ENCODE assay signal across 8 cellular contexts in the genomic region with DNA sequence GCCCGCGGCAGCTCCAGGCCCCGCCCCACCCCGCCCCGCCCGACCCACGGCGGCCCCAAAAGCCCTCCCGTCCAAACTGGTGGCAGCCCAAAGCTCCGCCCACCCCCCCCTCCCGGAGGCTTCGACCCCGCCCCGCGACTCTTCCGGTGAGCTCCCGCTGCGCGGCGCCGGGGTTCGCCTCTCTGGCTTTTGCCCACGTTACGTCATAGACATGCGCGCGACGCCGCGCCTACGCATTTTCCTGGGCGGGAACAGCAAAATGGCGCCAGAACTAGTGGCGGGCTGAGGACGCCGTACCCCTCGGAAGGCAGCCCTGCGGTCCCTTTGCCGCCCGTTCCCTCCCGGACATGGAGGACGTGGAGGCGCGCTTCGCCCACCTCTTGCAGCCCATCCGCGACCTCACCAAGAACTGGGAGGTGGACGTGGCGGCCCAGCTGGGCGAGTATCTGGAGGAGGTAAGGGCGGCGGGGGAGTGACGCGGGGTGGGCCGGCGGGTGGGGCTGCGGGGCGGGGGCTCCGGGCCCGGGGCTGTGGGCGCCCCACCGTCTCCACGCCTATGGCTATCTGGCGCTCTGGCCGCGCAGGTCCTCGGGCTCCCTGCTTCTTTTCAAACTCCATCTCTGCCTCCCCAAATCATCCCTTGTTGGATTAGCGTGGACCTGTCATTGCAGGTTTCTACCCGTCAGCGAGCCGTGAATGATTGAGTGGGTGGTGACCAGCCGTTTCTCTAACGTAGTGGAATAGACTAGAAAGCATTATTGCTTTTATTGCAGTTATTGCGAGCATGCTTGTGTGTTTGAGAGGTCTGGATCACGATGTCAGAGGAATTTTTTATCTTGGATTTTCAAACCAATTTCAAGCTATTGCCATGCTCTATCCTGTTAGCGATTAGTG. TPM values are rescaled to one million over a fixed set of nuclear protein-coding genes. Genes with fewer than 3 reads are reported as not detected.
DNase-seq lines count a peak whose midpoint lies in the region; ATAC-seq and TF ChIP-seq lines count a peak whose summit lies in the region.

NCAPH2 (plus strand) TSS at position 234 of the 894 bp plus-strand sequence; CDS start at position 348, 114 bp downstream.

- H3K9ac ChIP-seq in BLaER1 treated with 17β-estradiol and CSF1 and Interleukin-3, amounts not matched to agents 10 nM and 100 nM: peak within 1 kb of the TSS; percentile 81 to 92 (median 89)

- H3K27me3 Mint-ChIP-seq in activated CD4-positive, alpha-beta memory T cell treated with anti-CD3 and anti-CD28 coated beads, Interleukin-2, amount 10 ng/mL, durations not matched to agents 7 days and 5 days: no peaks in the 10 kb centered on the region

- TF ChIP-seq POLR2A in right lobe of liver (IDR thresholded peaks at IDR 0.05): peak; percentile 56

- peak within 1 kb of the TSS; percentile 70 to 88 (median 86) for H3K27ac ChIP-seq in BLaER1 treated with 17β-estradiol and CSF1 and Interleukin-3, amounts not matched to agents 10 nM and 100 nM
- H3K27ac ChIP-seq in dorsolateral prefrontal cortex (peak within 1 kb of the TSS; percentile 34 to 95 (median 85)), right lobe of liver (peak within 1 kb of the TSS; percentile 70 to 78 (median 73))

- H3K4me3 ChIP-seq in BLaER1 treated with 17β-estradiol and CSF1 and Interleukin-3, amounts not matched to agents 10 nM and 100 nM: peak within 1 kb of the TSS; percentile 81 to 97 (median 92)
- H3K4me3 ChIP-seq in dorsolateral prefrontal cortex (peak within 1 kb of the TSS; percentile 72 to 100 (median 92)), right lobe of liver (peak within 1 kb of the TSS; percentile 90 to 93 (median 93))

- H3K36me3 ChIP-seq in BLaER1 treated with 17β-estradiol and CSF1 and Interleukin-3, amounts not matched to agents 10 nM and 100 nM: peaks cover 17 to 56% (median 36%) of the 10 kb centered on the region in 11 experiments
- peaks cover 0 to 12% (median under 1%) of the 10 kb centered on the region in 4 donors for H3K36me3 ChIP-seq in right lobe of liver

- H3K9me3 Mint-ChIP-seq in activated CD4-positive, alpha-beta memory T cell treated with anti-CD3 and anti-CD28 coated beads, Interleukin-2, amount 10 ng/mL, durations not matched to agents 7 days and 5 days: no peaks in the 10 kb centered on the region

- ATAC-seq in GM19328 (IDR thresholded peaks at IDR 0.05; ENCODE audit: unreplicated experiment) (peak; percentile 67), HG03469 (IDR thresholded peaks at IDR 0.05; ENCODE audit: unreplicated experiment) (peak; percentile 43), right lobe of liver (peak; percentile 80 to 89 (median 80))

- no peaks in the 10 kb centered on the region for H3K9me3 ChIP-seq in BLaER1 treated with 17β-estradiol and CSF1 and Interleukin-3, amounts not matched to agents 10 nM and 100 nM (replicated peaks in 1 of 11)
- no peaks in the 10 kb centered on the region for H3K9me3 ChIP-seq in right lobe of liver

- POLR2A ChIA-PET in activated CD4-positive, alpha-beta memory T cell treated with anti-CD3 and anti-CD28 coated beads, Interleukin-2, amount 10 ng/mL, durations not matched to agents 7 days and 5 days (lab: Charles Lee): interaction anchor here (0.6 to 7.7 kb wide), 30 partner anchors 10 to 592 kb away, joined by 3 to 321 read pairs (median 4); partner anchors contain the start of genes ARSA, CHKB, HDAC10 and KLHDC7B

- H3K4me3 Mint-ChIP-seq in activated CD4-positive, alpha-beta memory T cell treated with anti-CD3 and anti-CD28 coated beads, Interleukin-2, amount 10 ng/mL, durations not matched to agents 7 days and 5 days: peak within 1 kb of the TSS; percentile 96

- H3K27me3 ChIP-seq in BLaER1 treated with 17β-estradiol and CSF1 and Interleukin-3, amounts not matched to agents 10 nM and 100 nM: no peaks in the 10 kb centered on the region
- H3K27me3 ChIP-seq in dorsolateral prefrontal cortex: no peaks in the 10 kb centered on the region
- no peaks in the 10 kb centered on the region for H3K27me3 ChIP-seq in right lobe of liver

- peaks cover 0 to 65% (median 47%) of the 10 kb centered on the region in 11 experiments; a peak in 20 of 22 replicates for H4K20me1 ChIP-seq in BLaER1 treated with 17β-estradiol and CSF1 and Interleukin-3, amounts not matched to agents 10 nM and 100 nM

- peaks cover 36% of the 10 kb centered on the region for H3K4me1 Mint-ChIP-seq in activated CD4-positive, alpha-beta memory T cell treated with anti-CD3 and anti-CD28 coated beads, Interleukin-2, amount 10 ng/mL, durations not matched to agents 7 days and 5 days

- CTCF ChIA-PET in activated CD4-positive, alpha-beta memory T cell treated with anti-CD3 and anti-CD28 coated beads, Interleukin-2, amount 10 ng/mL, durations not matched to agents 7 days and 5 days (lab: Charles Lee): interaction anchor here (0.6 to 4.3 kb wide), 14 partner anchors 8 to 231 kb away, joined by 3 to 102 read pairs (median 5); partner anchors contain the start of genes KLHDC7B, SCO2 and TYMP

- peak within 1 kb of the TSS; percentile 95 for H3K27ac Mint-ChIP-seq in activated CD4-positive, alpha-beta memory T cell treated with anti-CD3 and anti-CD28 coated beads, Interleukin-2, amount 10 ng/mL, durations not matched to agents 7 days and 5 days

- DNase-seq in NCI-H748 treated with DMSO at 0.1 percent for 48 hours (lab: John Stamatoyannopoulos, UW) (peak; percentile 90), dorsolateral prefrontal cortex (peak; percentile 92 to 99 (median 96)), right lobe of liver (peak; percentile 97 to 98 (median 97))
- peak; percentile 98 for DNase-seq in activated CD4-positive, alpha-beta memory T cell treated with anti-CD3 and anti-CD28 coated beads, Interleukin-2, amount 10 ng/mL, durations not matched to agents 7 days and 5 days
- peak; percentile 98 for DNase-seq in stimulated activated CD4-positive, alpha-beta T cell treated with anti-CD3 and anti-CD28 coated beads, Interleukin-4, amount 100 ng/mL, for 24 hours

- intact Hi-C loops in dorsolateral prefrontal cortex (cut with DNase I): loop anchor here (1.0 to 10.0 kb wide), 3 partner anchors 17 to 233 kb away; partner anchors contain the start of genes SCO2 (in 2 of the 2) and MAPK11 (in 1 of the 2)
- intact Hi-C loops in right lobe of liver (cut with DNase I): no loop called here

- under 1% methylated on average over 22 of the region's 76 CpGs for WGBS in right lobe of liver (ENCODE audit: insufficient coverage, low coverage, low lambda C conversion rate, missing lambda C conversion rate)

- H3K4me1 ChIP-seq in BLaER1 treated with 17β-estradiol and CSF1 and Interleukin-3, amounts not matched to agents 10 nM and 100 nM: peaks cover 35 to 48% (median 44%) of the 10 kb centered on the region in 10 experiments
- H3K4me1 ChIP-seq in right lobe of liver: peaks cover 0 to 10% (median 4%) of the 10 kb centered on the region in 4 donors

- TF ChIP-seq CTCF in dorsolateral prefrontal cortex (IDR thresholded peaks at IDR 0.05 in 54 of 56, conservative IDR thresholded peaks at IDR 0.05 in 2 of 56; ENCODE audit: low read depth in 1 of 56, partially characterized antibody in 56 of 56): peak in 12 of 56 donors; percentile 2 to 32 (median 16)
- no peak for TF ChIP-seq CTCF in right lobe of liver (IDR thresholded peaks at IDR 0.05)

- H3K4me2 ChIP-seq in BLaER1 treated with 17β-estradiol and CSF1 and Interleukin-3, amounts not matched to agents 10 nM and 100 nM: peak within 1 kb of the TSS; percentile 94 to 100 (median 99)

- peaks cover 31% of the 10 kb centered on the region for H3K36me3 Mint-ChIP-seq in activated CD4-positive, alpha-beta memory T cell treated with anti-CD3 and anti-CD28 coated beads, Interleukin-2, amount 10 ng/mL, durations not matched to agents 7 days and 5 days (ENCODE audit: low read depth)

RNA-seq across cellular contexts. Expression of gene NCAPH2, which starts in this region (rescaled TPM):
- 100 to 1,000 TPM; 105 to 108 TPM for total RNA-seq in activated CD4-positive, alpha-beta memory T cell treated with anti-CD3 and anti-CD28 coated beads, Interleukin-2, amount 10 ng/mL, durations not matched to agents 7 days and 5 days
- total RNA-seq in dorsolateral prefrontal cortex (10 to 100 TPM; 47.2 to 83.2 (median 61.5) TPM), right lobe of liver (10 to 100 TPM; 11.4 to 17.3 (median 13.9) TPM)

Comparison
In these comparisons a context has a peak if more than half of its experiments do, and no peak if none do; other contexts are left out.
1. Peak in every context shown above with its lines: DNase-seq, ATAC-seq, H3K4me3 ChIP-seq and H3K27ac ChIP-seq.
2. intact Hi-C loops: an anchor here in dorsolateral prefrontal cortex (1.0 to 10.0 kb wide); none called in right lobe of liver.